ENCODE assay signal across 8 cellular contexts in the genomic region with DNA sequence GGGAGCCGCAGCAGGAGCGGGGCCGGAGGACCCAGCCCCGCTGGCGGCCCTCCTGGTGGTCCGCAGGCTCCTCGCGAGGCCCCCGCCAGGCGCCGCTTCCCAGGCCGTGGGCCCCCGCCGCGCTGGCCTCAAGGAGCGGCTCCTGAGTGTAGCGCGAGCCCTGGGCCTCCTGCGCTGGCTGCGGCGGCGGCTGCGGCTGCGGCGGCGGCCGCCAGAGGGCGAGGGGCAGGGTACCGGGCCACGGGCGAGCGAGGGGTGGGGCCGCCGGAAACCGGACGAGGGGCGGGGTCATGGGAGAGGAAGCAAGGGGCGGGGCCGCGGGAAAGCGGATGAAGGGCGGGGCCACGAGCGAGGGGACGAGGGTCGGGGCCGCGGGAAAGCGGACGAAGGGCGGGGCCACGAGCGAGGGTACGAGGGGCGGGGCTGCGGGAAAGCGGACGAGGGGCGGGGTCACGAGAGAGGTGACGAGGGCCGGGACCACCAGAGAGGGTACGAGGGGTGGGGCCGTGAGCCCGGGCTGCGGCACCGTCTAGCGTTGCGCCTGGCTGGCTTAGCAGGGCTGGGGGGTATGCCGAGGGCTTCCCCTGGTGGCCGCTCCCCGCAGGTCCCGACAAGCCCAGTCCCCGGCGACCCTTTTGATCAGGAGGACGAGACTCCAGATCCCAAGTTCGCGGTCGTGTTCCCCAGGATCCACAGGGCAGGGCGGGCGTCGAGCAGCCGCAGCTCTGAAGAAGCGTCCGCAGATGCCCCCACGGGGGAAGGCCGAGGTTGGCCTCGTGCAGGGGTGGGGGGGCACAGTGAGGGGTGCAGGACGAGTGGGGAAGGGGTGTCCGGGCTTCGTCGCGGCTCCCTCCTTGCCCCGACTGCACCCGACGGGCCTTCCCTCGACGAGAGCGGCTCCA. TPM values are rescaled to one million over a fixed set of nuclear protein-coding genes. Genes with fewer than 3 reads are reported as not detected.
DNase-seq lines count a peak whose midpoint lies in the region; ATAC-seq, FAIRE-seq and TF ChIP-seq lines count a peak whose summit lies in the region.

No MANE protein-coding gene starts in this region.

- DNase-seq in A172 (ENCODE audit: low spot score) (peak; percentile 60), NCI-H345 treated with DMSO at 0.1 percent for 48 hours (lab: John Stamatoyannopoulos, UW; ENCODE audit: unreplicated experiment) (peak; percentile 91), cerebellum (ENCODE audit: low spot score) (peak; percentile 96), kidney (peak; percentile 98)
- peak; percentile 92 to 99 for DNase-seq in activated CD4-positive, alpha-beta T cell treated with anti-CD3 and anti-CD28 coated beads for 24 hours (ENCODE audit: low read depth in 2 of 2)
- peak; percentile 99 for DNase-seq in stimulated activated CD4-positive, alpha-beta T cell treated with anti-CD3 and anti-CD28 coated beads, Interleukin-12 subunit alpha, Interleukin-12 subunit beta, amount 100 ng/mL, for 4 hours

- ATAC-seq in GM18520 (IDR thresholded peaks at IDR 0.05; ENCODE audit: unreplicated experiment) = peak; percentile 47
- ATAC-seq in HG03196 (IDR thresholded peaks at IDR 0.05; ENCODE audit: unreplicated experiment) = peak; percentile 74

- peak overlapping the region in 1 of 2 donors; percentile 71 for H3K9ac ChIP-seq in kidney (ENCODE audit: low read length in 2 of 2)

- peaks cover 0 to 8% of the 10 kb centered on the region in 2 donors for H3K36me3 ChIP-seq in kidney (ENCODE audit: control insufficient read depth in 1 of 2, insufficient read depth in 2 of 2, low read length in 2 of 2)

- intact Hi-C loops in kidney (cut with DNase I) = no loop called here

- H3K4me3 ChIP-seq in kidney (ENCODE audit: low read length in 2 of 2) = peak overlapping the region; percentile 50 to 60

- H3K27ac ChIP-seq in kidney (ENCODE audit: low read depth in 2 of 2, low read length in 2 of 2) = peak overlapping the region; percentile 82 to 94

- peak; percentile 88 for TF ChIP-seq CTCF in kidney (IDR thresholded peaks at IDR 0.05; ENCODE audit: borderline replicate concordance, extremely low read depth, insufficient read depth)

- FAIRE-seq in kidney (lab: Jason Lieb, UNC) = no peak

- H3K4me1 ChIP-seq in kidney (ENCODE audit: control insufficient read depth in 1 of 2, insufficient read depth in 1 of 2, low read depth in 1 of 2, low read length in 2 of 2) = peaks cover 3 to 9% of the 10 kb centered on the region in 2 donors

- H3K9me3 ChIP-seq in kidney (ENCODE audit: control insufficient read depth in 1 of 2, low read length in 2 of 2) = no peaks in the 10 kb centered on the region

RNA-seq across cellular contexts. Expression of gene MYO15B, which starts 1.7 kb away (rescaled TPM):
- 7.1 and 9.6 TPM in 2 replicates for total RNA-seq in A172 (2014; rRNA removed; shearing (Covaris generic))
- total RNA-seq in cerebellum (28.0 TPM), kidney (286 TPM)
- 139 TPM for polyA plus RNA-seq in kidney (ENCODE audit: insufficient read depth, low read depth, low replicate concordance)

RNA-seq across cellular contexts. Expression of gene SMIM5, which starts 44.0 kb away (rescaled TPM):
- total RNA-seq in A172 (2014; rRNA removed; shearing (Covaris generic)) = 0.07 and 0.26 TPM in 2 replicates
- 0.27 TPM for total RNA-seq in cerebellum
- 8.0 TPM for total RNA-seq in kidney
- polyA plus RNA-seq in kidney (ENCODE audit: insufficient read depth, low read depth, low replicate concordance) = 63.0 TPM

Comparison
In these comparisons a context has a peak if more than half of its experiments do, and no peak if none do; other contexts are left out.
1. Peak in every context shown above with its lines: DNase-seq, ATAC-seq, H3K4me3 ChIP-seq and H3K27ac ChIP-seq.